In the genomic region with DNA sequence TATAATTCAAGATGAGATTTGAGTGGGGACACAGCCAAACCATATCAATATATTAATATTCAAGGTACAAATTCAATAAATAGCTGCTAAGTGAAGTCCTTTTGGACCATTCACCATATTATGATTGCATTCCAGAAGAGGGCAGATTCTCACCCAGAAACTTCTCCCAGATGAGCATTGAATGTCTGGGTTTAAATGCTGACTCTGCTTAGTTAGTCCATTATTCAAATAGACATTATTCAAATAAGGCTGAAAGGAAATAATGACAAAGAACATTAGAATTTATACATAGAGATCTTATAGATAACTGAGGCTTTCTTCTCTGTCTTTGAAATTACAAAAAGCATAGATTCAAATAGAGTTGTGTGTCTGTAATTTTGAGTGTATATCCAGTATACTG, we compare ENCODE assay signal across 8 cellular contexts.
"Had no signal": no experiment of that assay in that cellular context is flagged by ENCODE, and none has a peak within 500 bp of the region (broad histone marks: within the 10 kb centered on the region; RNA-seq: fewer than 3 reads in every experiment).

No MANE protein-coding gene starts in this region.

- H3K4me3 ChIP-seq: GM12878 had no signal

- DNase-seq: GDM1, GF-D8 had no signal

- FAIRE-seq: G401.6, GM12878, GM12891, GM12892, GM18507, GM19239 had no signal

- ATAC-seq: GM12878 had no signal
